ENCODE assay signal across 7 cellular contexts in genomic region chr19:38658462-38659306, GRCh38. TPM values are rescaled to one million over a fixed set of nuclear protein-coding genes. Genes with fewer than 3 reads are reported as not detected.
DNase-seq lines count a peak whose midpoint lies in the region; ATAC-seq and TF ChIP-seq lines count a peak whose summit lies in the region.

No MANE protein-coding gene starts in this region.

- no peak for TF ChIP-seq EP300 in esophagus muscularis mucosa (IDR thresholded peaks at IDR 0.05)

- H3K4me1 ChIP-seq in esophagus muscularis mucosa (peaks cover 98 to 100% (median 100%) of the 10 kb centered on the region in 4 donors), neutrophil (ENCODE audit: control insufficient read depth in 1 of 2, insufficient read depth in 1 of 2, low read depth in 1 of 2, low read length in 1 of 2) (peaks cover 85 to 87% of the 10 kb centered on the region in 2 experiments)

- TF ChIP-seq POLR2A in esophagus muscularis mucosa (IDR thresholded peaks at IDR 0.05; ENCODE audit: low read depth): no peak

- TF ChIP-seq CTCF in esophagus muscularis mucosa (IDR thresholded peaks at IDR 0.05) (no peak), neutrophil (IDR thresholded peaks at IDR 0.05) (no peak)

- intact Hi-C loops in esophagus muscularis mucosa (cut with DNase I): no loop called here

- 28% methylated on average over 14 of the region's 15 CpGs for WGBS in esophagus muscularis mucosa

- H3K36me3 ChIP-seq in esophagus muscularis mucosa (peaks cover 0 to 14% (median 2%) of the 10 kb centered on the region in 4 donors), neutrophil (no peaks in the 10 kb centered on the region)

- H3K9me3 ChIP-seq in esophagus muscularis mucosa (no peaks in the 10 kb centered on the region), neutrophil (no peaks in the 10 kb centered on the region)

- H3K4me3 ChIP-seq in esophagus muscularis mucosa (peak overlapping the region; percentile 19 to 38 (median 32)), neutrophil (ENCODE audit: low read depth in 1 of 2, low read length in 1 of 2) (no peak overlapping the region)

- no peak for ATAC-seq in HG02642 (IDR thresholded peaks at IDR 0.05; ENCODE audit: poor library complexity, unreplicated experiment)
- ATAC-seq in GM21717 (IDR thresholded peaks at IDR 0.05; ENCODE audit: unreplicated experiment): no peak

- no peaks in the 10 kb centered on the region for H3K27me3 ChIP-seq in esophagus muscularis mucosa
- H3K27me3 ChIP-seq in neutrophil: no peaks in the 10 kb centered on the region

- H3K27ac ChIP-seq in esophagus muscularis mucosa (replicated peaks in 1 of 4) (peak overlapping the region; percentile 92 to 99 (median 98)), neutrophil (peak overlapping the region; percentile 88)

- peak; percentile 65 for DNase-seq in HK-2 (ENCODE audit: unreplicated experiment)
- DNase-seq in RPMI7951 (ENCODE audit: low read depth): peak; percentile 100
- no peak for DNase-seq in esophagus muscularis mucosa (ENCODE audit: extremely low spot score)
- DNase-seq in HUDEP-2 (lab: John Stamatoyannopoulos, UW; ENCODE audit: unreplicated experiment in 76 of 76): no peak

RNA-seq across cellular contexts. Expression of gene ACTN4, which starts 11.2 kb away (rescaled TPM):
- 306 and 358 TPM in 2 replicates for total RNA-seq in RPMI7951 (2014; rRNA removed; shearing (Covaris generic))
- total RNA-seq in esophagus muscularis mucosa: 100 to 1,000 TPM; 416 to 816 (median 598) TPM

RNA-seq across cellular contexts. Expression of gene EIF3K, which starts 39.7 kb away (rescaled TPM):
- total RNA-seq in RPMI7951 (2014; rRNA removed; shearing (Covaris generic)): 689 and 728 TPM in 2 replicates
- 100 to 1,000 TPM; 333 to 570 (median 446) TPM for total RNA-seq in esophagus muscularis mucosa

RNA-seq across cellular contexts. Expression of gene MAP4K1, which starts 40.9 kb away (rescaled TPM):
- total RNA-seq in RPMI7951 (2014; rRNA removed; shearing (Covaris generic)): 0.39 TPM in 1 of 2 replicates, not detected in the other
- 1 to 10 TPM; 1.2 to 4.5 (median 3.1) TPM for total RNA-seq in esophagus muscularis mucosa

Comparison
In these comparisons a context has a peak if more than half of its experiments do, and no peak if none do; other contexts are left out.
1. DNase-seq: peak in HK-2 (single experiment) and RPMI7951 (single experiment); none in esophagus muscularis mucosa (single experiment) and HUDEP-2 (0 of 76).
2. H3K4me3 ChIP-seq: peak in esophagus muscularis mucosa (4 of 4); none in neutrophil (0 of 2).